ENCODE assay signal across 8 cellular contexts in the genomic region with DNA sequence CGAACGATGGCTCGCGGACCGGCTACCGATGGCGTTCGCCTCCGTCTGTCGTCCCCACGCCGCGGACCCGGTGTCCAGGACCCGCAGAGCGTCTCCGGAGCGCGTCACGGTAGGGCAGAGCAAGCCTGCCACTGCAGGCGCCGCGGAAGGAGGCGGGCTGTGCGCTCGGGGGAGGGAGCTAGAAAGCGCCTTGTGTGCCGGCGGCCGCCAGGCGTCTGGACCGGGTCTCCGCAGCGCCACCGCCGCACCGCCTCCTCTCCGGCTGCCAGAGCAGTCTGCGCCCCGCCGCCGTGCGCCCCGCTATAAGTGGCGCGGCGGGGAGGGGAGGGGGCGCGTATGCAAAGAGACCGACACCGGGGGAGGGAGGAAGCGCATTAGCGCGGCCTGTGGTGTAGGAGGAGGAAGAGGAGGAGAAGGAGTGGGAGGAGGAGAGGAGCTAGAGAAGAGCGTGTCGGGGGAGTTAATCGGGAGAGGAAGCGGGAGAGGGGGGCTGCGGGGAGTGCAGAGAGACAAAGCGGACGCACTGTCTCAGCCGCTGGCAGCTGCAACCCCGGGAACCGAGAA.
A peak's percentile ranks its signal among the peaks of the same experiment; 100 is the strongest.
DNase-seq lines count a peak whose midpoint lies in the region; ATAC-seq lines count a peak whose summit lies in the region.

A gene with protein sequence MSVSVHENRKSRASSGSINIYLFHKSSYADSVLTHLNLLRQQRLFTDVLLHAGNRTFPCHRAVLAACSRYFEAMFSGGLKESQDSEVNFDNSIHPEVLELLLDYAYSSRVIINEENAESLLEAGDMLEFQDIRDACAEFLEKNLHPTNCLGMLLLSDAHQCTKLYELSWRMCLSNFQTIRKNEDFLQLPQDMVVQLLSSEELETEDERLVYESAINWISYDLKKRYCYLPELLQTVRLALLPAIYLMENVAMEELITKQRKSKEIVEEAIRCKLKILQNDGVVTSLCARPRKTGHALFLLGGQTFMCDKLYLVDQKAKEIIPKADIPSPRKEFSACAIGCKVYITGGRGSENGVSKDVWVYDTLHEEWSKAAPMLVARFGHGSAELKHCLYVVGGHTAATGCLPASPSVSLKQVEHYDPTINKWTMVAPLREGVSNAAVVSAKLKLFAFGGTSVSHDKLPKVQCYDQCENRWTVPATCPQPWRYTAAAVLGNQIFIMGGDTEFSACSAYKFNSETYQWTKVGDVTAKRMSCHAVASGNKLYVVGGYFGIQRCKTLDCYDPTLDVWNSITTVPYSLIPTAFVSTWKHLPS (minus strand): TSS at position 279 of the 564 bp plus-strand sequence. CDS start 4,243 bp downstream, outside the sequence.

- peak; percentile 69 for ATAC-seq in GM18868 (IDR thresholded peaks at IDR 0.05; ENCODE audit: unreplicated experiment)
- peak; percentile 58 for ATAC-seq in HG03108 (IDR thresholded peaks at IDR 0.05; ENCODE audit: unreplicated experiment)

- peak within 1 kb of the TSS; percentile 93 for H3K27ac ChIP-seq in cingulate gyrus (ENCODE audit: low read depth, low read length)

- DNase-seq in AG08396 (ENCODE audit: low spot score) (peak; percentile 77), NCI-H345 (lab: John Stamatoyannopoulos, UW) (peak; percentile 73), kidney tubule cell (ENCODE audit: low spot score) (peak; percentile 97)
- DNase-seq in activated CD4-positive, alpha-beta T cell treated with anti-CD3 and anti-CD28 coated beads for 24 hours (ENCODE audit: low read depth in 2 of 2): peak; percentile 50 to 68
- DNase-seq in stimulated activated CD4-positive, alpha-beta T cell treated with anti-CD3 and anti-CD28 coated beads, Interleukin-15, amount 100 ng/mL, for 48 hours (ENCODE audit: low read depth in 2 of 2): peak; percentile 51 to 63

Comparison
In these comparisons a context has a peak if more than half of its experiments do, and no peak if none do; other contexts are left out.
1. Peak in every context shown above with its lines: DNase-seq, ATAC-seq and H3K27ac ChIP-seq.